In the genomic region with DNA sequence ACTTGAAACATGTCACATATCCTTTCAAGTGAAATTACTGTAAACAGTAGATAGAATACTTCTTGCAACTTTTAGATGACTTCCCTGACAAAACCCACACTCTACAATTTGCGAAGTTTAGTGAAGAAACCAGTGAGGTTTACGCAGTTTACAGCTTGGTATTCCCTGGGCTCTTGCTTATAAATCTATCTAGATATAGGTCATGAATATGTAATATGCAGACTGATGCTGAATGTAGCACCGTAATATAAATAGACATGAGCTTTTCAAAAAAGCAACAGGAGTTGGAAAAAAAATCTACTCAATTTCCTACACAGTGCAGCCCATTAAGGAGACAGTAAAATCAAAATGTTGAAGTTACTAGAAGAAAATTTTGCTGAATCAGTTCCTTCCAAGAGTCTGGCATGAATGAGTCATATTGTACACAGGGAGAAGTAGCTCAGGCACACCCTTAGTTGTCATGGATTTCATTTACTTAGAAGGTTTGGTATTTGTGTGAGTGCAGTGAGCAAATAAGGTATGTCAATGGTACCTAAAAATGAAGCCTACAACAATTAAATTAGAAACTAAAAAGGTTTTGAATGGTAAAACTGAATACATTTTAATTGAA, we compare ENCODE assay signal across 11 cellular contexts.
DNase-seq lines count a peak whose midpoint lies in the region; ATAC-seq and TF ChIP-seq lines count a peak whose summit lies in the region.
"Had no signal": no experiment of that assay in that cellular context is flagged by ENCODE, and none has a peak within 500 bp of the region (broad histone marks: within the 10 kb centered on the region; RNA-seq: fewer than 3 reads in every experiment).

No MANE protein-coding gene starts in this region.

- intact Hi-C loops in ovary (cut with DNase I) (no loop called here), testis (cut with DNase I; ENCODE audit: low total_unique reads) (no loop called here)

- DNase-seq in DMS53 treated with DMSO at 0.1 percent for 48 hours (lab: John Stamatoyannopoulos, UW; ENCODE audit: unreplicated experiment) (peak; percentile 90), NCI-H460 (ENCODE audit: extremely low read depth, low read depth) (peak; percentile 87), dedifferentiated amniotic fluid mesenchymal stem cell (ENCODE audit: extremely low spot score) (peak; percentile 50), omental fat pad (ENCODE audit: low spot score) (no peak), ovary (no peak), NCI-H1694 (lab: John Stamatoyannopoulos, UW) (no peak), testis (no peak)
- DNase-seq: NCI-H1930, T-cell had no signal

- H3K36me3 Mint-ChIP-seq in activated T-helper 17 cell treated with anti-CD3 and anti-CD28 coated beads, Interleukin-2, amount 50 U/mL, for 72 hours (ENCODE audit: low read depth): no peaks in the 10 kb centered on the region
- H3K36me3 Mint-ChIP-seq: brain, T-cell had no signal

- no peak for TF ChIP-seq POLR2A in ovary (IDR thresholded peaks at IDR 0.05)
- TF ChIP-seq POLR2A in testis (IDR thresholded peaks at IDR 0.05): no peak

- TF ChIP-seq CTCF in omental fat pad (IDR thresholded peaks at IDR 0.05): no peak
- no peak for TF ChIP-seq CTCF in ovary (IDR thresholded peaks at IDR 0.05)
- no peak for TF ChIP-seq CTCF in testis (IDR thresholded peaks at IDR 0.05)

- no peak overlapping the region for H3K27ac ChIP-seq in ovary
- no peak overlapping the region for H3K27ac ChIP-seq in testis

- H3K9me3 Mint-ChIP-seq in activated T-helper 17 cell treated with anti-CD3 and anti-CD28 coated beads, Interleukin-2, amount 50 U/mL, for 72 hours: no peaks in the 10 kb centered on the region

- no peak for TF ChIP-seq EP300 in ovary (IDR thresholded peaks at IDR 0.05)

- peak; percentile 51 for ATAC-seq in omental fat pad (ENCODE audit: low FRiP score)
- no peak for ATAC-seq in activated T-helper 17 cell treated with anti-CD3 and anti-CD28 coated beads, Interleukin-2, amount 50 U/mL, for 72 hours (replicated peaks)
- ATAC-seq: T-cell had no signal

- no peak overlapping the region for H3K4me3 ChIP-seq in ovary
- H3K4me3 ChIP-seq in testis: no peak overlapping the region

- H3K9me3 ChIP-seq in ovary (no peaks in the 10 kb centered on the region), testis (no peaks in the 10 kb centered on the region)

- 83 to 85% (median 84%) methylated on average over 3 of the region's 3 CpGs for WGBS in ovary, 3 donors
- WGBS in testis, 2 donors: 85 to 97% methylated on average over 3 of the region's 3 CpGs

- no peak overlapping the region for H3K4me3 Mint-ChIP-seq in activated T-helper 17 cell treated with anti-CD3 and anti-CD28 coated beads, Interleukin-2, amount 50 U/mL, for 72 hours
- H3K4me3 Mint-ChIP-seq: brain, T-cell had no signal

- no peaks in the 10 kb centered on the region for H3K36me3 ChIP-seq in ovary
- H3K36me3 ChIP-seq in testis (ENCODE audit: low read depth, missing control alignments): no peaks in the 10 kb centered on the region

- H3K27me3 ChIP-seq in ovary: no peaks in the 10 kb centered on the region
- no peaks in the 10 kb centered on the region for H3K27me3 ChIP-seq in testis

- H3K4me1 Mint-ChIP-seq in activated T-helper 17 cell treated with anti-CD3 and anti-CD28 coated beads, Interleukin-2, amount 50 U/mL, for 72 hours: no peaks in the 10 kb centered on the region
- H3K4me1 Mint-ChIP-seq: T-cell had no signal

- H3K27me3 Mint-ChIP-seq in activated T-helper 17 cell treated with anti-CD3 and anti-CD28 coated beads, Interleukin-2, amount 50 U/mL, for 72 hours: no peaks in the 10 kb centered on the region

- H3K27ac Mint-ChIP-seq in activated T-helper 17 cell treated with anti-CD3 and anti-CD28 coated beads, Interleukin-2, amount 50 U/mL, for 72 hours: no peak overlapping the region
- H3K27ac Mint-ChIP-seq: T-cell had no signal

- H3K4me1 ChIP-seq in ovary (ENCODE audit: insufficient read depth) (no peaks in the 10 kb centered on the region), testis (no peaks in the 10 kb centered on the region)

Comparison
In these comparisons a context has a peak if more than half of its experiments do, and no peak if none do; other contexts are left out.
1. DNase-seq: peak in DMS53 treated with DMSO at 0.1 percent for 48 hours (single experiment), NCI-H460 (single experiment) and dedifferentiated amniotic fluid mesenchymal stem cell (single experiment); none in omental fat pad (single experiment), ovary (0 of 5), NCI-H1694 (single experiment) and testis (single experiment).